In genomic region chr18:23585007-23585871, GRCh38 we compare ENCODE assay signal across 8 cellular contexts. TPM values are rescaled to one million over a fixed set of nuclear protein-coding genes. Genes with fewer than 3 reads are reported as not detected.
DNase-seq lines count a peak whose midpoint lies in the region; ATAC-seq, FAIRE-seq and TF ChIP-seq lines count a peak whose summit lies in the region.

No MANE protein-coding gene starts in this region.

- ATAC-seq in CD4-positive, alpha-beta T cell (ENCODE audit: poor library complexity), result no peak
- peak in 2 of 4 donors; percentile 1 to 6 for ATAC-seq in pancreas

- no peaks in the 10 kb centered on the region for H3K9me3 ChIP-seq in CD4-positive, alpha-beta T cell (ENCODE audit: control insufficient read depth, low read length)
- H3K9me3 ChIP-seq in pancreas, result no peaks in the 10 kb centered on the region

- no peaks in the 10 kb centered on the region for H3K27me3 ChIP-seq in CD4-positive, alpha-beta T cell (ENCODE audit: control insufficient read depth, insufficient read depth, low read length)
- H3K27me3 ChIP-seq in pancreas, result no peaks in the 10 kb centered on the region

- H3K36me3 Mint-ChIP-seq in CD4-positive, alpha-beta T cell (ENCODE audit: low read depth), result peaks cover 14% of the 10 kb centered on the region
- peaks cover 24% of the 10 kb centered on the region for H3K36me3 Mint-ChIP-seq in activated CD4-positive, alpha-beta T cell treated with anti-CD3 and anti-CD28 coated beads, Interleukin-2, amount 10 ng/mL, durations not matched to agents 24 days and 14 days (ENCODE audit: low read depth)

- H3K27ac Mint-ChIP-seq in CD4-positive, alpha-beta T cell, result peak overlapping the region; percentile 95
- peak overlapping the region; percentile 96 for H3K27ac Mint-ChIP-seq in activated CD4-positive, alpha-beta T cell treated with anti-CD3 and anti-CD28 coated beads, Interleukin-2, amount 10 ng/mL, durations not matched to agents 24 days and 14 days

- H3K27me3 Mint-ChIP-seq in CD4-positive, alpha-beta T cell, result no peaks in the 10 kb centered on the region
- H3K27me3 Mint-ChIP-seq in activated CD4-positive, alpha-beta T cell treated with anti-CD3 and anti-CD28 coated beads, Interleukin-2, amount 10 ng/mL, durations not matched to agents 24 days and 14 days, result peaks cover 3% of the 10 kb centered on the region

- CTCF ChIA-PET in CD4-positive, alpha-beta T cell (lab: Charles Lee), result interaction anchor here (1.1 to 2.3 kb wide), 2 partner anchors 45 to 69 kb away, joined by 3 to 12 read pairs; no protein-coding TSS in a partner anchor

- peak overlapping the region; percentile 96 for H3K27ac ChIP-seq in CD4-positive, alpha-beta T cell (ENCODE audit: low read depth, low read length)
- H3K27ac ChIP-seq in pancreas, result peak overlapping the region; percentile 98 to 99 (median 99)

- POLR2A ChIA-PET in CD4-positive, alpha-beta T cell (lab: Charles Lee), result interaction anchor here (0.8 to 2.6 kb wide), 10 partner anchors 11 to 553 kb away, joined by 3 to 13 read pairs (median 6); partner anchors contain the start of genes CABYR and RMC1

- H3K4me3 ChIP-seq in fibroblast of the aortic adventitia (ENCODE audit: low read depth, low read length), result peak overlapping the region; percentile 91
- H3K4me3 ChIP-seq in pancreas, result peak overlapping the region; percentile 80 to 84 (median 83)

- peak in 1 of 10 experiments; percentile 5 for DNase-seq in CD4-positive, alpha-beta T cell
- DNase-seq in HPDE6-E6E7 (ENCODE audit: extremely low spot score) (peak; percentile 52), fibroblast of the aortic adventitia (ENCODE audit: low read depth) (peak; percentile 16), pancreas (peak in 1 of 6 donors; percentile 25), NOMO-1 treated with dmso at 0.1 percent for 144 hours (lab: John Stamatoyannopoulos, UW; ENCODE audit: unreplicated experiment) (no peak), GM12892 (ENCODE audit: insufficient read length) (no peak), NCI-H1694 (lab: John Stamatoyannopoulos, UW) (no peak)
- peak; percentile 70 for DNase-seq in activated CD4-positive, alpha-beta T cell treated with anti-CD3 and anti-CD28 coated beads, Interleukin-2, amount 10 ng/mL, durations not matched to agents 24 days and 14 days

- H3K4me3 Mint-ChIP-seq in CD4-positive, alpha-beta T cell, result peak overlapping the region; percentile 95
- peak overlapping the region; percentile 94 for H3K4me3 Mint-ChIP-seq in activated CD4-positive, alpha-beta T cell treated with anti-CD3 and anti-CD28 coated beads, Interleukin-2, amount 10 ng/mL, durations not matched to agents 24 days and 14 days

- TF ChIP-seq CTCF in CD4-positive, alpha-beta T cell (IDR thresholded peaks at IDR 0.05), result no peak
- TF ChIP-seq CTCF in fibroblast of the aortic adventitia (IDR thresholded peaks at IDR 0.05; ENCODE audit: insufficient read depth, low read length) (no peak), pancreas (IDR thresholded peaks at IDR 0.05) (no peak)

- peaks cover 42% of the 10 kb centered on the region for H3K4me1 Mint-ChIP-seq in CD4-positive, alpha-beta T cell (ENCODE audit: low read depth)
- peaks cover 48% of the 10 kb centered on the region for H3K4me1 Mint-ChIP-seq in activated CD4-positive, alpha-beta T cell treated with anti-CD3 and anti-CD28 coated beads, Interleukin-2, amount 10 ng/mL, durations not matched to agents 24 days and 14 days

- intact Hi-C loops in CD4-positive, alpha-beta T cell (cut with DNase I, micrococcal nuclease), result loop anchor here (5.0 to 10.0 kb wide), 4 partner anchors 83 to 840 kb away; partner anchors contain the start of genes RIOK3 (in 2 of the 2), IMPACT (in 1 of the 2) and RMC1 (in 1 of the 2)
- intact Hi-C loops in activated CD4-positive, alpha-beta T cell treated with anti-CD3 and anti-CD28 coated beads, Interleukin-2, amount 10 ng/mL, durations not matched to agents 24 days and 14 days (cut with micrococcal nuclease), result loop anchor here (2.0 to 5.0 kb wide), 3 partner anchors 146 to 653 kb away; partner anchors contain the start of gene RBBP8
- intact Hi-C loops in pancreas (cut with DNase I), result loop anchor here in 1 of 3 donors (5.0 kb wide), 1 partner anchor 73 kb away; no protein-coding TSS in a partner anchor

- TF ChIP-seq POLR2A in GM12892 (IDR thresholded peaks at IDR 0.05; ENCODE audit: low read depth, low read length), result no peak

- no peaks in the 10 kb centered on the region for H3K36me3 ChIP-seq in pancreas

- H3K9me3 Mint-ChIP-seq in CD4-positive, alpha-beta T cell, result no peaks in the 10 kb centered on the region
- H3K9me3 Mint-ChIP-seq in activated CD4-positive, alpha-beta T cell treated with anti-CD3 and anti-CD28 coated beads, Interleukin-2, amount 10 ng/mL, durations not matched to agents 24 days and 14 days, result no peaks in the 10 kb centered on the region

- FAIRE-seq in pancreas (lab: Jason Lieb, UNC) (no peak), GM12892 (lab: Jason Lieb, UNC) (no peak)

- 30 to 32% methylated on average over 19 of the region's 19 CpGs for WGBS in pancreas, 2 donors

- peaks cover 0 to 17% (median 0%) of the 10 kb centered on the region in 3 donors for H3K4me1 ChIP-seq in pancreas

RNA-seq across cellular contexts. Expression of gene NPC1, which starts 1.1 kb away (rescaled TPM):
- total RNA-seq in CD4-positive, alpha-beta T cell, result 10 to 100 TPM; 17.2 to 17.6 TPM
- total RNA-seq in activated CD4-positive, alpha-beta T cell treated with anti-CD3 and anti-CD28 coated beads, Interleukin-2, amount 10 ng/mL, durations not matched to agents 24 days and 14 days, result 26.3 and 29.9 TPM in 2 replicates
- total RNA-seq in fibroblast of the aortic adventitia (ENCODE audit: low replicate concordance) (27.6 and 51.3 TPM in 2 replicates), pancreas (10 to 100 TPM; 10.1 to 25.6 (median 11.5) TPM)
- 10 to 100 TPM in 1 of 2 donors, 1 to 10 TPM in 1; 6.2 to 10.6 TPM for polyA plus RNA-seq in pancreas
- 11.4 TPM for polyA plus RNA-seq in GM12892 (2012; ENCODE audit: missing spikeins)

Comparison
In these comparisons a context has a peak if more than half of its experiments do, and no peak if none do; other contexts are left out.
1. DNase-seq: peak in HPDE6-E6E7 (single experiment), activated CD4-positive, alpha-beta T cell treated with anti-CD3 and anti-CD28 coated beads, Interleukin-2, amount 10 ng/mL, durations not matched to agents 24 days and 14 days (single experiment) and fibroblast of the aortic adventitia (single experiment); none in NOMO-1 treated with dmso at 0.1 percent for 144 hours (single experiment), GM12892 (single experiment) and NCI-H1694 (single experiment).